In the genomic region with DNA sequence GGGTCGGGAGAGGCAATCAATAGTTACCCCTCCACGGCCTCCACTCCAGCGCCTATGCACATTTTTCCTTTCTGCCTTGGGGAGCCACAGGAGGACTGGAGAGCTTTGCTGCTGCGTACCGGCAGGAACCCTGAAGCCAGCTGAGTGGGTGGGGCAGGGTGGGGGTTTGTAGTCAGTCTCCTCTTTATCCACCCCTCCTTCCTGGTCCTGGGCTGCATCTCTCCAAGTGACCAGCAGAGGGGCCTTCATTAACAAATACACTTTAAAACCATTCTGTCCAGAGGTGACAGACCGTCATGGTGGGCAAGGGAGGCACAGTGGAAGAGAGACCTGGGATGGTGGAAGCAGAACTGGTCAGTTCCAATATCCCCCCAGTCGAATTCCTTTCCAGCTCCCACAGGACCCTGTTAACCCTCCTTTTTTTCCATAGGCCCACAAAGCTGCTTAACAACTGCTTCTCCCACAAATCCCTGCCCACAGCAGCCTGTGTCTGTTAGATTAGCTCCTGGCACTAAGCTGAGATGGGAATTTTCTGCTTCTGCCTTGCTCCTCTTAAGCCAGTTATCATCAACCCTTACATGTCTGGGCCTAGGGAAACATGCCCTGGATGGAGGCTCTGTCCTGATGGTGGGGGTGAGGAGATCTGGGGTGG, we compare ENCODE assay signal across 8 cellular contexts. TPM values are rescaled to one million over a fixed set of nuclear protein-coding genes. Genes with fewer than 3 reads are reported as not detected.
DNase-seq lines count a peak whose midpoint lies in the region; ATAC-seq, FAIRE-seq and TF ChIP-seq lines count a peak whose summit lies in the region.

No MANE protein-coding gene starts in this region.

- H4K91ac ChIP-seq in trophoblast cell (ENCODE audit: low read depth, low read length), result no peak overlapping the region

- peak; percentile 65 for ATAC-seq in GM23338
- peak; percentile 71 for ATAC-seq in activated CD8-positive, alpha-beta T cell treated with anti-CD3 and anti-CD28 coated beads for 36 hours
- ATAC-seq in GM21390 (IDR thresholded peaks at IDR 0.05; ENCODE audit: unreplicated experiment), result no peak

- DNase-seq in D721Med (ENCODE audit: insufficient read length, low spot score) (peak; percentile 70), GM23338 (ENCODE audit: low spot score) (peak; percentile 94), NCI-H226 (peak; percentile 37), glomerular visceral epithelial cell (ENCODE audit: extremely low spot score) (peak; percentile 76), trophoblast cell (peak; percentile 50 to 75)
- peak; percentile 60 for DNase-seq in activated CD8-positive, alpha-beta T cell treated with anti-CD3 and anti-CD28 coated beads for 36 hours
- DNase-seq in CD8-positive, alpha-beta memory T cell, result no peak

- H2BK5ac ChIP-seq in trophoblast cell (ENCODE audit: low read depth, low read length, poor library complexity), result no peak overlapping the region

- no peak overlapping the region for H3K9ac ChIP-seq in trophoblast cell (ENCODE audit: low read length)

- no CpG with 5 or more reads among the region's 7 CpGs for WGBS in trophoblast cell (ENCODE audit: extremely low coverage, insufficient coverage, insufficient read length)

- H3K27ac ChIP-seq in GM23338 (ENCODE audit: low read depth) (no peak overlapping the region), trophoblast cell (ENCODE audit: low read depth, low read length) (no peak overlapping the region)
- no peak overlapping the region for H3K27ac ChIP-seq in CD8-positive, alpha-beta memory T cell (ENCODE audit: low read depth, low read length)

- no peak overlapping the region for H3K14ac ChIP-seq in trophoblast cell (ENCODE audit: low read length)

- peaks cover 15% of the 10 kb centered on the region for H3K4me1 ChIP-seq in GM23338 (ENCODE audit: insufficient read depth)
- H3K4me1 ChIP-seq in trophoblast cell (ENCODE audit: control insufficient read depth in 1 of 2, insufficient read depth in 2 of 2, low read length in 2 of 2), result peaks cover 10 to 14% of the 10 kb centered on the region in 2 experiments
- H3K4me1 ChIP-seq in CD8-positive, alpha-beta memory T cell (ENCODE audit: insufficient read depth, low read length), result peaks cover 6% of the 10 kb centered on the region

- H3K4me3 ChIP-seq in GM23338 (no peak overlapping the region), trophoblast cell (ENCODE audit: low read depth, low read length) (no peak overlapping the region)
- H3K4me3 ChIP-seq in CD8-positive, alpha-beta memory T cell (ENCODE audit: low read length), result no peak overlapping the region

- H3K27ac Mint-ChIP-seq in GM23338, result no peak overlapping the region
- H3K27ac Mint-ChIP-seq in activated CD8-positive, alpha-beta T cell treated with anti-CD3 and anti-CD28 coated beads for 36 hours, result no peak overlapping the region
- no peak overlapping the region for H3K27ac Mint-ChIP-seq in CD8-positive, alpha-beta memory T cell

- no peak overlapping the region; the same call in 2 of the 3 replicates for H3K4me3 Mint-ChIP-seq in GM23338
- no peak overlapping the region for H3K4me3 Mint-ChIP-seq in activated CD8-positive, alpha-beta T cell treated with anti-CD3 and anti-CD28 coated beads for 36 hours
- no peak overlapping the region for H3K4me3 Mint-ChIP-seq in CD8-positive, alpha-beta memory T cell

- peak; percentile 35 for TF ChIP-seq CTCF in D721Med (IDR thresholded peaks at IDR 0.05; ENCODE audit: insufficient read depth, missing control alignments)
- TF ChIP-seq CTCF in GM23338 (conservative IDR thresholded peaks at IDR 0.05; ENCODE audit: low read depth in 2 of 2), result peak; percentile 46 to 69
- TF ChIP-seq CTCF in activated CD8-positive, alpha-beta T cell treated with anti-CD3 and anti-CD28 coated beads for 36 hours (IDR thresholded peaks at IDR 0.05), result peak; percentile 45

- H2AFZ ChIP-seq in GM23338, result peak overlapping the region; percentile 96
- no peak overlapping the region for H2AFZ ChIP-seq in trophoblast cell (ENCODE audit: insufficient read depth, low read length, poor library complexity)

- peaks cover 32% of the 10 kb centered on the region for H3K27me3 Mint-ChIP-seq in GM23338 (ENCODE audit: insufficient read depth, low read depth, poor library complexity)
- H3K27me3 Mint-ChIP-seq in activated CD8-positive, alpha-beta T cell treated with anti-CD3 and anti-CD28 coated beads for 36 hours, result peaks cover 25% of the 10 kb centered on the region
- peaks cover 26 to 50% of the 10 kb centered on the region in 2 donors for H3K27me3 Mint-ChIP-seq in CD8-positive, alpha-beta memory T cell

- H3K4me1 Mint-ChIP-seq in GM23338, result peaks cover 24% of the 10 kb centered on the region
- H3K4me1 Mint-ChIP-seq in activated CD8-positive, alpha-beta T cell treated with anti-CD3 and anti-CD28 coated beads for 36 hours (ENCODE audit: low read depth), result peaks cover 12% of the 10 kb centered on the region
- H3K4me1 Mint-ChIP-seq in CD8-positive, alpha-beta memory T cell, result peaks cover 9 to 16% (median 13%) of the 10 kb centered on the region in 3 donors

- H3K23ac ChIP-seq in trophoblast cell (ENCODE audit: low read length), result no peak overlapping the region

- no peak overlapping the region for H3K4ac ChIP-seq in trophoblast cell (ENCODE audit: low read depth, low read length)

- POLR2A ChIA-PET in activated CD8-positive, alpha-beta T cell treated with anti-CD3 and anti-CD28 coated beads for 36 hours (lab: Charles Lee), result interaction anchor here (0.7 kb wide), 1 partner anchor 51 kb away, joined by 3 read pairs; no protein-coding TSS in a partner anchor
- POLR2A ChIA-PET in CD8-positive, alpha-beta memory T cell (lab: Charles Lee), result no interaction called here

- H2BK12ac ChIP-seq in trophoblast cell (ENCODE audit: low read length), result no peak overlapping the region

- no peaks in the 10 kb centered on the region for H3K79me1 ChIP-seq in trophoblast cell (ENCODE audit: low read length)

- H4K12ac ChIP-seq in trophoblast cell (ENCODE audit: low read depth, low read length), result no peak overlapping the region

- no peaks in the 10 kb centered on the region for H3K9me3 Mint-ChIP-seq in GM23338
- no peaks in the 10 kb centered on the region for H3K9me3 Mint-ChIP-seq in activated CD8-positive, alpha-beta T cell treated with anti-CD3 and anti-CD28 coated beads for 36 hours
- H3K9me3 Mint-ChIP-seq in CD8-positive, alpha-beta memory T cell, result no peaks in the 10 kb centered on the region

- H3K27me3 ChIP-seq in GM23338 (ENCODE audit: insufficient read depth), result peaks cover 45% of the 10 kb centered on the region
- peaks cover 25% of the 10 kb centered on the region for H3K27me3 ChIP-seq in trophoblast cell (ENCODE audit: insufficient read depth, low read length)
- peaks cover 26% of the 10 kb centered on the region for H3K27me3 ChIP-seq in CD8-positive, alpha-beta memory T cell (ENCODE audit: insufficient read depth, low read length, poor library complexity, severe bottlenecking)

- intact Hi-C loops in activated CD8-positive, alpha-beta T cell treated with anti-CD3 and anti-CD28 coated beads for 36 hours (cut with micrococcal nuclease), result no loop called here

- no peaks in the 10 kb centered on the region for H3K36me3 Mint-ChIP-seq in GM23338 (ENCODE audit: low read depth)
- no peaks in the 10 kb centered on the region for H3K36me3 Mint-ChIP-seq in activated CD8-positive, alpha-beta T cell treated with anti-CD3 and anti-CD28 coated beads for 36 hours (ENCODE audit: low read depth)
- H3K36me3 Mint-ChIP-seq in CD8-positive, alpha-beta memory T cell, result no peaks in the 10 kb centered on the region

- H2BK120ac ChIP-seq in trophoblast cell (ENCODE audit: insufficient read depth, low read length, poor library complexity), result no peak overlapping the region

- H3K9me2 ChIP-seq in GM23338 (ENCODE audit: insufficient read depth), result no peaks in the 10 kb centered on the region

- no peak overlapping the region for H2AK5ac ChIP-seq in trophoblast cell (ENCODE audit: low read length)

- H4K8ac ChIP-seq in trophoblast cell (ENCODE audit: low read depth, low read length), result no peak overlapping the region

- FAIRE-seq in D721Med (lab: Jason Lieb, UNC), result peak; percentile 94

- CTCF ChIA-PET in activated CD8-positive, alpha-beta T cell treated with anti-CD3 and anti-CD28 coated beads for 36 hours (lab: Charles Lee), result interaction anchor here (0.8 to 1.4 kb wide), 3 partner anchors 52 to 176 kb away, joined by 3 to 5 read pairs (median 3); no protein-coding TSS in a partner anchor
- CTCF ChIA-PET in CD8-positive, alpha-beta memory T cell (lab: Charles Lee), result no interaction called here

- no peaks in the 10 kb centered on the region for H3K79me2 ChIP-seq in GM23338 (replicated peaks; ENCODE audit: insufficient read depth)
- H3K79me2 ChIP-seq in trophoblast cell (ENCODE audit: control insufficient read depth, insufficient read depth, low read length, poor library complexity), result no peaks in the 10 kb centered on the region

- H3K4me2 ChIP-seq in GM23338 (peak overlapping the region; percentile 48; the same call in 1 of the 2 replicates), trophoblast cell (ENCODE audit: low read length) (no peak overlapping the region)

- H3F3A ChIP-seq in GM23338 (replicated peaks; ENCODE audit: low read depth), result 0 out of 2 replicates have a peak, but pooled peaks cover 14% of the 10 kb centered on the region

- peaks cover 2% of the 10 kb centered on the region for H3K9me3 ChIP-seq in trophoblast cell (ENCODE audit: insufficient read depth, low read depth, low read length)
- no peaks in the 10 kb centered on the region for H3K9me3 ChIP-seq in CD8-positive, alpha-beta memory T cell (ENCODE audit: low read length)

- H3K18ac ChIP-seq in trophoblast cell (ENCODE audit: low read length), result no peak overlapping the region

- no peaks in the 10 kb centered on the region for H4K20me1 ChIP-seq in GM23338 (replicated peaks; ENCODE audit: insufficient read depth)

- H3K36me3 ChIP-seq in GM23338 (ENCODE audit: insufficient read depth) (no peaks in the 10 kb centered on the region), trophoblast cell (ENCODE audit: control insufficient read depth in 1 of 2, insufficient read depth in 2 of 2, low read length in 2 of 2) (no peaks in the 10 kb centered on the region)
- H3K36me3 ChIP-seq in CD8-positive, alpha-beta memory T cell (ENCODE audit: insufficient read depth, low read length), result no peaks in the 10 kb centered on the region

RNA-seq across cellular contexts. Expression of a gene that starts 3.9 kb away (rescaled TPM):
- total RNA-seq in GM23338 (2014; rRNA removed; shearing (Covaris generic)), result 1.0 and 1.2 TPM in 2 replicates
- 0.58 and 0.94 TPM in 2 replicates for polyA plus RNA-seq in GM23338 (2016; fragmentation: Nextera tagmentation; extraction: Ambion mirVana)
- not detected for total RNA-seq in activated CD8-positive, alpha-beta T cell treated with anti-CD3 and anti-CD28 coated beads for 36 hours
- polyA plus RNA-seq in trophoblast cell (2013), result 0.06 and 0.08 TPM in 2 replicates
- total RNA-seq in CD8-positive, alpha-beta memory T cell, result under 1 TPM; 0.11 to 0.18 TPM
- not detected for polyA plus RNA-seq in CD8-positive, alpha-beta memory T cell

RNA-seq across cellular contexts. Expression of a gene that starts 23.6 kb away (rescaled TPM):
- 29.2 and 29.6 TPM in 2 replicates for total RNA-seq in GM23338 (2014; rRNA removed; shearing (Covaris generic))
- 12.6 and 12.8 TPM in 2 replicates for polyA plus RNA-seq in GM23338 (2016; fragmentation: Nextera tagmentation; extraction: Ambion mirVana)
- total RNA-seq in activated CD8-positive, alpha-beta T cell treated with anti-CD3 and anti-CD28 coated beads for 36 hours, result 10 to 100 TPM; 23.9 to 26.5 TPM
- polyA plus RNA-seq in trophoblast cell (2013), result 17.7 and 20.7 TPM in 2 replicates
- total RNA-seq in CD8-positive, alpha-beta memory T cell, result 10 to 100 TPM; 26.8 to 29.1 TPM
- polyA plus RNA-seq in CD8-positive, alpha-beta memory T cell, result 14.6 TPM

RNA-seq across cellular contexts. Expression of a gene that starts 23.6 kb away (rescaled TPM):
- total RNA-seq in GM23338 (2014; rRNA removed; shearing (Covaris generic)), result 13.8 and 14.2 TPM in 2 replicates
- polyA plus RNA-seq in GM23338 (2016; fragmentation: Nextera tagmentation; extraction: Ambion mirVana), result 2.8 and 3.4 TPM in 2 replicates
- total RNA-seq in activated CD8-positive, alpha-beta T cell treated with anti-CD3 and anti-CD28 coated beads for 36 hours, result 10 to 100 TPM; 20.1 to 21.3 TPM
- polyA plus RNA-seq in trophoblast cell (2013), result 4.6 and 5.0 TPM in 2 replicates
- 10 to 100 TPM; 16.1 to 16.7 TPM for total RNA-seq in CD8-positive, alpha-beta memory T cell
- polyA plus RNA-seq in CD8-positive, alpha-beta memory T cell, result 11.3 TPM

RNA-seq across cellular contexts. Expression of a gene that starts 37.8 kb away (rescaled TPM):
- total RNA-seq in GM23338 (2014; rRNA removed; shearing (Covaris generic)), result 2.3 and 4.4 TPM in 2 replicates
- 1.4 TPM in 2 replicates for polyA plus RNA-seq in GM23338 (2016; fragmentation: Nextera tagmentation; extraction: Ambion mirVana)
- 10 to 100 TPM; 14.2 to 17.7 TPM for total RNA-seq in activated CD8-positive, alpha-beta T cell treated with anti-CD3 and anti-CD28 coated beads for 36 hours
- 6.3 and 7.2 TPM in 2 replicates for polyA plus RNA-seq in trophoblast cell (2013)
- 10 to 100 TPM; 26.3 to 26.5 TPM for total RNA-seq in CD8-positive, alpha-beta memory T cell
- polyA plus RNA-seq in CD8-positive, alpha-beta memory T cell, result 9.9 TPM

RNA-seq across cellular contexts. Expression of a gene that starts 40.3 kb away (rescaled TPM):
- not detected in 2 replicates for total RNA-seq in GM23338 (2014; rRNA removed; shearing (Covaris generic))
- 0.15 TPM in 1 of 2 replicates, not detected in the other for polyA plus RNA-seq in GM23338 (2016; fragmentation: Nextera tagmentation; extraction: Ambion mirVana)
- under 1 TPM; 0.29 to 0.32 TPM for total RNA-seq in activated CD8-positive, alpha-beta T cell treated with anti-CD3 and anti-CD28 coated beads for 36 hours
- polyA plus RNA-seq in trophoblast cell (2013), result not detected in 2 replicates
- total RNA-seq in CD8-positive, alpha-beta memory T cell, result under 1 TPM in 1 of 2 experiments, not detected in 1; 0.42 TPM
- not detected for polyA plus RNA-seq in CD8-positive, alpha-beta memory T cell

Comparison
In these comparisons a context has a peak if more than half of its experiments do, and no peak if none do; other contexts are left out.
1. DNase-seq: peak in D721Med (single experiment), GM23338 (single experiment), NCI-H226 (single experiment), activated CD8-positive, alpha-beta T cell treated with anti-CD3 and anti-CD28 coated beads for 36 hours (single experiment), glomerular visceral epithelial cell (single experiment) and trophoblast cell (2 of 2); none in CD8-positive, alpha-beta memory T cell (0 of 5).
2. Peak in every context shown above with its lines, with median percentiles within 50 percentile points of each other: CTCF ChIP-seq.